In the genomic region with DNA sequence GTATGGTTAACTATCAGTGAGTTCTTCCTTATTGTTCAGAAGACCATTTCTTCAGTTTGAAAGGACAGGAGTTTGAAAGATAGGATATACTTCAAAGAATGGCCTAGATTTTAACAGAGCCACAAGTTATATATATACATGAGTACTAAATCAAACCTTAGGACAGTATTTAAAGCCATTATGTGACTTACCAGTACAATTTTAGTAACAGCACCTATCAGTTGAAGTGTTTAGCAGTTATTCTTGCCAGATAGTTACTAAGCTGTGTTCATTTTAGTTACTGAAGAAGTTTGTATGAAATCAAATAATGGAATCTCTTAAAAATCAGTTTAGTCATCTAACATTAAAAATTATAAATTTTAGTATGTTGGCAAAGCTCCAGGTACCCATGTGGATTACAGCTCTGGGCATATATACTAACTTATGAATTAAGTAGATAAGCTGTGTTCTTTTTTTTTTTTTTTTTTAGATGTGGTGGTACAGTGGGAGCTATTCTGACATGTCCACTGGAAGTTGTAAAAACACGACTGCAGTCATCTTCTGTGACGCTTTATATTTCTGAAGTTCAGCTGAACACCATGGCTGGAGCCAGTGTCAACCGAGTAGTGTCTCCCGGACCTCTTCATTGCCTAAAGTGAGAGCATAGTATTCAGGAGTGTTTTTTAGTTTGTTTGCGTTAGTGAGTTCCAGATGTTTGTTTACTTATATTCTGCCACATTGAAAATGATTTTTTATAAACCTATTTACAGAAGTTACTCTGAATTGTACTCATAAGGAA, we compare ENCODE assay signal across 15 cellular contexts. TPM values are rescaled to one million over a fixed set of nuclear protein-coding genes. Genes with fewer than 3 reads are reported as not detected.
DNase-seq lines count a peak whose midpoint lies in the region; ATAC-seq and TF ChIP-seq lines count a peak whose summit lies in the region.
"Had no signal": no experiment of that assay in that cellular context is flagged by ENCODE, and none has a peak within 500 bp of the region (broad histone marks: within the 10 kb centered on the region; RNA-seq: fewer than 3 reads in every experiment).

No MANE protein-coding gene starts in this region.

- intact Hi-C loops in Right ventricle myocardium inferior (cut with DNase I), result no loop called here
- intact Hi-C loops in heart left ventricle (cut with DNase I), result loop anchor here in 2 of 10 donors (5.0 to 10.0 kb wide), 2 partner anchors 39 to 51 kb away; no protein-coding TSS in a partner anchor
- intact Hi-C loops in upper lobe of right lung (cut with DNase I), result no loop called here

- DNase-seq in cardiac muscle cell (ENCODE audit: low read depth in 1 of 2, low spot score in 1 of 2) (no peak), Right ventricle myocardium inferior (ENCODE audit: missing footprints) (no peak), heart left ventricle (no peak), lung (ENCODE audit: low spot score) (no peak), upper lobe of right lung (no peak), NCI-H1092 treated with DMSO at 0.1 percent for 48 hours (lab: John Stamatoyannopoulos, UW) (no peak), kidney tubule cell (ENCODE audit: low spot score) (no peak), islet precursor cell (no peak)
- DNase-seq: C1 segment of cervical spinal cord, HFFc6, Karpas-422, MM.1S, NCI-H1105 treated with DMSO at 0.1 percent for 48 hours, NCI-H1694 treated with DMSO at 0.1 percent for 48 hours, NCI-H345 had no signal

- H3K4me1 ChIP-seq in cardiac muscle cell (ENCODE audit: low read depth) (peaks cover 23% of the 10 kb centered on the region), heart left ventricle (peaks cover 3 to 61% (median 19%) of the 10 kb centered on the region in 12 donors), lung (ENCODE audit: control insufficient read depth in 2 of 2, insufficient read depth in 2 of 2, low read length in 2 of 2) (peaks cover 8 to 17% of the 10 kb centered on the region in 2 donors), upper lobe of right lung (peaks cover 11% of the 10 kb centered on the region)

- TF ChIP-seq CTCF in cardiac muscle cell (IDR thresholded peaks at IDR 0.05; ENCODE audit: low read depth, low read length), result no peak
- TF ChIP-seq CTCF in heart left ventricle (IDR thresholded peaks at IDR 0.05), result no peak
- no peak for TF ChIP-seq CTCF in lung (IDR thresholded peaks at IDR 0.05; ENCODE audit: control extremely low read depth, extremely low read depth)
- no peak for TF ChIP-seq CTCF in upper lobe of right lung (IDR thresholded peaks at IDR 0.05)

- H3K36me3 ChIP-seq in cardiac muscle cell (peaks cover 31% of the 10 kb centered on the region), heart left ventricle (peaks cover 0 to 42% (median 29%) of the 10 kb centered on the region in 9 donors), lung (ENCODE audit: control insufficient read depth in 2 of 2, insufficient read depth in 2 of 2, low read length in 2 of 2) (peaks cover 0 to 8% of the 10 kb centered on the region in 2 donors), upper lobe of right lung (peaks cover 32% of the 10 kb centered on the region)

- H3K4me3 ChIP-seq in cardiac muscle cell (no peak overlapping the region), heart left ventricle (no peak overlapping the region), lung (no peak overlapping the region), upper lobe of right lung (no peak overlapping the region)

- 48 to 59% (median 50%) methylated on average over 5 of the region's 5 CpGs for WGBS in heart left ventricle, 4 donors
- WGBS in lung, 2 donors, result 71 to 79% methylated on average over 5 of the region's 5 CpGs

- H3K27ac ChIP-seq in cardiac muscle cell (peak overlapping the region; percentile 69), heart left ventricle (peak overlapping the region in 9 of 12 donors; percentile 11 to 58 (median 32)), lung (ENCODE audit: low read depth in 1 of 2, low read length in 1 of 2) (peak overlapping the region; percentile 53 to 59), upper lobe of right lung (peak overlapping the region; percentile 31)

- ATAC-seq in Right ventricle myocardium inferior, result no peak
- ATAC-seq in heart left ventricle, result peak; percentile 46 to 71 (median 61)
- no peak for ATAC-seq in lung (ENCODE audit: insufficient read depth, low FRiP score)
- ATAC-seq in upper lobe of right lung, result no peak

- no peak for TF ChIP-seq POLR2A in heart left ventricle (IDR thresholded peaks at IDR 0.05)

- H3K27me3 ChIP-seq in cardiac muscle cell (no peaks in the 10 kb centered on the region), heart left ventricle (no peaks in the 10 kb centered on the region), lung (ENCODE audit: control insufficient read depth, insufficient read depth) (no peaks in the 10 kb centered on the region), upper lobe of right lung (no peaks in the 10 kb centered on the region)

- H3K9me3 ChIP-seq in cardiac muscle cell (ENCODE audit: low read depth), result no peaks in the 10 kb centered on the region
- no peaks in the 10 kb centered on the region for H3K9me3 ChIP-seq in heart left ventricle
- no peaks in the 10 kb centered on the region for H3K9me3 ChIP-seq in lung (ENCODE audit: control insufficient read depth in 2 of 2, insufficient read depth in 1 of 2, low read length in 1 of 2)
- no peaks in the 10 kb centered on the region for H3K9me3 ChIP-seq in upper lobe of right lung

RNA-seq across cellular contexts. Expression of gene SLC25A36, which starts 14.6 kb away (rescaled TPM):
- total RNA-seq in cardiac muscle cell, result 85.7 and 297 TPM in 2 replicates
- polyA plus RNA-seq in cardiac muscle cell, result 70.0 and 105 TPM in 2 replicates
- total RNA-seq in Right ventricle myocardium inferior, result 77.3 TPM
- 10 to 100 TPM; 48.1 to 78.0 (median 63.0) TPM for total RNA-seq in heart left ventricle
- polyA plus RNA-seq in heart left ventricle, result 10 to 100 TPM; 36.0 to 40.7 TPM
- total RNA-seq in lung, result 100 to 1,000 TPM in 1 of 2 donors, 10 to 100 TPM in 1; 66.8 to 289 TPM
- polyA plus RNA-seq in lung, result 10 to 100 TPM; 16.9 to 43.6 TPM
- 83.4 TPM for total RNA-seq in upper lobe of right lung

Comparison
In these comparisons a context has a peak if more than half of its experiments do, and no peak if none do; other contexts are left out.
1. ATAC-seq: peak in heart left ventricle (4 of 4); none in Right ventricle myocardium inferior (single experiment), lung (single experiment) and upper lobe of right lung (single experiment).
2. Peak in every context shown above with its lines, with median percentiles within 50 percentile points of each other: H3K27ac ChIP-seq.